Comparison of ENCODE assay signal across 1 cellular context in the genomic region with DNA sequence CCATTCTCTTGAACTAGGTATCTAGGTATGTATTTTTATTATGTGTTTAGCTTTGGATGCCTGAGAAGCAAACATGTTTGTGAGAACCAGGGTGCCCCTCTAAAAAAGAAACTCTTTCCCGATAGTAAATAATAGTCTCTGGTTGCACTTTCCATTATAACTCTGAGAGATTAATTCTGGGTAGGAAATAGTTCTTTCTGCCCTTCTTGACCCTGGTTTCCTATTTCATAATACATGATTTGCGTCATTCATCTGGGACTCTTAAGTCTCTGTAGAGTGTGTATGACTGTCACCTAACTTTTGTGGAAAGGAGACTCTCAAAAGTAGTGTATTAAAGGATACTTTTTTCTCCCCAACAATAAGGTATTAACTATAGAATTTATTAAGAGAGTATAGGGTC.
TF ChIP-seq lines count a peak whose summit lies in the region.

No MANE protein-coding gene starts in this region.

TF ChIP-seq in K562, 482 proteins besides CTCF, POLR2A, EP300 and RAD21:
- TF ChIP-seq ESRRB (CRISPR knock-in tag; IDR thresholded peaks at IDR 0.05; ENCODE audit: borderline replicate concordance) (no peak), FOXK1 (CRISPR knock-in tag; IDR thresholded peaks at IDR 0.05; ENCODE audit: borderline replicate concordance) (no peak), GABPA (tag; conservative IDR thresholded peaks at IDR 0.05; ENCODE audit: low read depth) (no peak), BMI1 (IDR thresholded peaks at IDR 0.05; ENCODE audit: low read length) (no peak), GATAD2B (IDR thresholded peaks at IDR 0.05; ENCODE audit: borderline replicate concordance) (no peak), RHOXF2B (CRISPR knock-in tag; conservative IDR thresholded peaks at IDR 0.05) (no peak), PHTF2 (CRISPR knock-in tag; IDR thresholded peaks at IDR 0.05) (no peak), ZNF354B (CRISPR knock-in tag; IDR thresholded peaks at IDR 0.05) (no peak), ZNF668 (CRISPR knock-in tag; IDR thresholded peaks at IDR 0.05) (no peak), XRCC4 (IDR thresholded peaks at IDR 0.05; ENCODE audit: extremely low read depth, insufficient read depth, insufficient read length) (no peak), SMARCA5 (IDR thresholded peaks at IDR 0.05) (no peak), POLR2AphosphoS5 (IDR thresholded peaks at IDR 0.05; ENCODE audit: control insufficient read depth, insufficient read depth, low read depth, low read length) (no peak), EWSR1 (IDR thresholded peaks at IDR 0.05; ENCODE audit: borderline replicate concordance, low read depth, partially characterized antibody) (no peak), COPS2 (conservative IDR thresholded peaks at IDR 0.05) (no peak)
- TF ChIP-seq, protein P1, sequence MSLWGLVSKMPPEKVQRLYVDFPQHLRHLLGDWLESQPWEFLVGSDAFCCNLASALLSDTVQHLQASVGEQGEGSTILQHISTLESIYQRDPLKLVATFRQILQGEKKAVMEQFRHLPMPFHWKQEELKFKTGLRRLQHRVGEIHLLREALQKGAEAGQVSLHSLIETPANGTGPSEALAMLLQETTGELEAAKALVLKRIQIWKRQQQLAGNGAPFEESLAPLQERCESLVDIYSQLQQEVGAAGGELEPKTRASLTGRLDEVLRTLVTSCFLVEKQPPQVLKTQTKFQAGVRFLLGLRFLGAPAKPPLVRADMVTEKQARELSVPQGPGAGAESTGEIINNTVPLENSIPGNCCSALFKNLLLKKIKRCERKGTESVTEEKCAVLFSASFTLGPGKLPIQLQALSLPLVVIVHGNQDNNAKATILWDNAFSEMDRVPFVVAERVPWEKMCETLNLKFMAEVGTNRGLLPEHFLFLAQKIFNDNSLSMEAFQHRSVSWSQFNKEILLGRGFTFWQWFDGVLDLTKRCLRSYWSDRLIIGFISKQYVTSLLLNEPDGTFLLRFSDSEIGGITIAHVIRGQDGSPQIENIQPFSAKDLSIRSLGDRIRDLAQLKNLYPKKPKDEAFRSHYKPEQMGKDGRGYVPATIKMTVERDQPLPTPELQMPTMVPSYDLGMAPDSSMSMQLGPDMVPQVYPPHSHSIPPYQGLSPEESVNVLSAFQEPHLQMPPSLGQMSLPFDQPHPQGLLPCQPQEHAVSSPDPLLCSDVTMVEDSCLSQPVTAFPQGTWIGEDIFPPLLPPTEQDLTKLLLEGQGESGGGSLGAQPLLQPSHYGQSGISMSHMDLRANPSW (CRISPR knock-in tag; IDR thresholded peaks at IDR 0.05) = no peak
